In the genomic region with DNA sequence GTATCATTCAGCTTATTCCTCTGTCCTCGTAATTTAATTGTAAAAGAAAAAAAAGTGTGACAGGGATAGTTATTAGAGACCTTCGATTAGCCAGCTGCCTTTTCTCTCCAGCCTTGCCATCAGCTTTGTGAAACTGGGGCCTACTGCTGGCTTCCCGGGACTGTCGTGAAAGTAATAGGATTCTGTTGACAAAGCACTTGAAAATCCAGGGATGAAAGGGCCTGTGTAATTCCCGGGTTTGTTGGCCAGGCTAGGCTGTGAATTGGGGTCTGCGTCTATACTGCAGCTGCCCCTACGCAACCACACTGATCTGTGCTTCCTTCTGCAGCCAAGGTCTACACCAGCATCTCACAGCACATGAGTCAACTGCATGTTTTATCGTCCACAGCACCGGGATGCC, we compare ENCODE assay signal across 25 cellular contexts.
DNase-seq lines count a peak whose midpoint lies in the region; ATAC-seq, FAIRE-seq and TF ChIP-seq lines count a peak whose summit lies in the region.
"Had no signal": no experiment of that assay in that cellular context is flagged by ENCODE, and none has a peak within 500 bp of the region (broad histone marks: within the 10 kb centered on the region; RNA-seq: fewer than 3 reads in every experiment).

No MANE protein-coding gene starts in this region.

- no peak overlapping the region for H3K4me3 ChIP-seq in WERI-Rb-1 (ENCODE audit: low read depth, low read length)
- H3K4me3 ChIP-seq: adrenal gland, body of pancreas, left ventricle myocardium inferior, SJSA1, skin epidermis, thoracic aorta had no signal

- H3K27ac ChIP-seq in WERI-Rb-1 = no peak overlapping the region
- H3K27ac ChIP-seq: adrenal gland, body of pancreas, left ventricle myocardium inferior, SJSA1, skin epidermis, thoracic aorta had no signal

- no peak for TF ChIP-seq CTCF in WERI-Rb-1 (IDR thresholded peaks at IDR 0.05; ENCODE audit: low read depth, low read length)
- no peak for TF ChIP-seq CTCF in GM20000 (IDR thresholded peaks at IDR 0.05; ENCODE audit: extremely low read depth, missing control alignments)

- peak; percentile 89 for DNase-seq in NCI-H1092 (lab: John Stamatoyannopoulos, UW)
- DNase-seq in NCI-H2029 treated with DMSO at 0.1 percent for 48 hours (lab: John Stamatoyannopoulos, UW) = peak; percentile 31
- peak; percentile 59 for DNase-seq in NCI-H69 (lab: John Stamatoyannopoulos, UW)
- peak; percentile 30 for DNase-seq in WERI-Rb-1
- DNase-seq in epidermal melanocyte (ENCODE audit: insufficient read length, low spot score) = no peak
- no peak for DNase-seq in GM19239 (ENCODE audit: insufficient read length, low spot score)
- DNase-seq in GM20000 (ENCODE audit: low spot score) = no peak
- DNase-seq: activated CD4-positive, alpha-beta memory T cell treated with anti-CD3 and anti-CD28 coated beads for 36 hours; activated CD8-positive, alpha-beta memory T cell treated with anti-CD3 and anti-CD28 coated beads, Interleukin-2, amount 50 U/mL, for 4 hours; activated naive CD4-positive, alpha-beta T cell treated with anti-CD3 and anti-CD28 coated beads for 36 hours; adrenal gland; body of pancreas; CD4-positive, CD25-positive, alpha-beta regulatory T cell; left ventricle myocardium inferior; mesendoderm; stimulated activated naive CD8-positive, alpha-beta T cell treated with anti-CD3 and anti-CD28 coated beads, Interleukin-15, Interleukin-2, amounts not matched to agents 100 U/mL and 50 U/mL, for 24 hours; T-cell had no signal

- no peak for ATAC-seq in HG03432 (IDR thresholded peaks at IDR 0.05; ENCODE audit: unreplicated experiment)
- ATAC-seq: body of pancreas; Panc1; stimulated activated naive CD8-positive, alpha-beta T cell treated with anti-CD3 and anti-CD28 coated beads, Interleukin-15, Interleukin-2, amounts not matched to agents 100 U/mL and 50 U/mL, for 24 hours; T-cell had no signal

- no peak for FAIRE-seq in GM19239 (lab: Jason Lieb, UNC)
- FAIRE-seq: A204.1, GM12892, H1 had no signal

- H3K9me3 ChIP-seq in WERI-Rb-1 (ENCODE audit: severe bottlenecking) = no peaks in the 10 kb centered on the region
- H3K9me3 ChIP-seq: adrenal gland, body of pancreas, left ventricle myocardium inferior, SJSA1, thoracic aorta had no signal

- H3K27me3 ChIP-seq in WERI-Rb-1 (ENCODE audit: insufficient read depth, low read depth, severe bottlenecking) = peaks cover 3% of the 10 kb centered on the region
- H3K27me3 ChIP-seq: adrenal gland, body of pancreas, SJSA1 had no signal

- H3K36me3 ChIP-seq in WERI-Rb-1 = no peaks in the 10 kb centered on the region
- H3K36me3 ChIP-seq: adrenal gland, left ventricle myocardium inferior, SJSA1, thoracic aorta had no signal

Comparison
In these comparisons a context has a peak if more than half of its experiments do, and no peak if none do; other contexts are left out.
1. DNase-seq: peak in NCI-H1092 (single experiment), NCI-H2029 treated with DMSO at 0.1 percent for 48 hours (single experiment), NCI-H69 (single experiment) and WERI-Rb-1 (single experiment); none in epidermal melanocyte (single experiment), GM19239 (single experiment) and GM20000 (single experiment).